Comparison of ENCODE assay signal across 1 cellular context in genomic region chr12:121523741-121524140, GRCh38.
TF ChIP-seq lines count a peak whose summit lies in the region.

No MANE protein-coding gene starts in this region.

TF ChIP-seq in K562, 482 proteins besides CTCF, POLR2A, EP300 and RAD21 (continued from another document):
- TF ChIP-seq SFPQ (IDR thresholded peaks at IDR 0.05; ENCODE audit: low read depth, low read length) (no peak), ZNF263 (CRISPR knock-in tag; IDR thresholded peaks at IDR 0.05; ENCODE audit: borderline replicate concordance) (no peak), EZH2 (IDR thresholded peaks at IDR 0.05; ENCODE audit: borderline replicate concordance, low read depth, low read length) (no peak), BCOR (IDR thresholded peaks at IDR 0.05) (no peak), ZBTB7A (IDR thresholded peaks at IDR 0.05; ENCODE audit: borderline replicate concordance, control insufficient read depth, low read depth, low read length) (no peak), SOX6 (IDR thresholded peaks at IDR 0.05) (no peak), FOXJ2 (tag; IDR thresholded peaks at IDR 0.05) (no peak), ZNF589 (CRISPR knock-in tag; IDR thresholded peaks at IDR 0.05; ENCODE audit: low read depth) (no peak), HMGXB4 (CRISPR knock-in tag; IDR thresholded peaks at IDR 0.05) (no peak), CBX8 (IDR thresholded peaks at IDR 0.05; ENCODE audit: borderline replicate concordance, extremely low read depth, low read depth, low read length, poor library complexity, severe bottlenecking) (no peak), HNRNPH1 (optimal IDR thresholded peaks at IDR 0.05; ENCODE audit: low read depth, low read length) (no peak), CHCHD3 (CRISPR knock-in tag; IDR thresholded peaks at IDR 0.05) (no peak), SETDB1 (IDR thresholded peaks at IDR 0.05; ENCODE audit: low read length) (no peak), BHLHE40 (IDR thresholded peaks at IDR 0.05; ENCODE audit: low read length) (no peak)
